ENCODE assay signal across 1 cellular context in the genomic region with DNA sequence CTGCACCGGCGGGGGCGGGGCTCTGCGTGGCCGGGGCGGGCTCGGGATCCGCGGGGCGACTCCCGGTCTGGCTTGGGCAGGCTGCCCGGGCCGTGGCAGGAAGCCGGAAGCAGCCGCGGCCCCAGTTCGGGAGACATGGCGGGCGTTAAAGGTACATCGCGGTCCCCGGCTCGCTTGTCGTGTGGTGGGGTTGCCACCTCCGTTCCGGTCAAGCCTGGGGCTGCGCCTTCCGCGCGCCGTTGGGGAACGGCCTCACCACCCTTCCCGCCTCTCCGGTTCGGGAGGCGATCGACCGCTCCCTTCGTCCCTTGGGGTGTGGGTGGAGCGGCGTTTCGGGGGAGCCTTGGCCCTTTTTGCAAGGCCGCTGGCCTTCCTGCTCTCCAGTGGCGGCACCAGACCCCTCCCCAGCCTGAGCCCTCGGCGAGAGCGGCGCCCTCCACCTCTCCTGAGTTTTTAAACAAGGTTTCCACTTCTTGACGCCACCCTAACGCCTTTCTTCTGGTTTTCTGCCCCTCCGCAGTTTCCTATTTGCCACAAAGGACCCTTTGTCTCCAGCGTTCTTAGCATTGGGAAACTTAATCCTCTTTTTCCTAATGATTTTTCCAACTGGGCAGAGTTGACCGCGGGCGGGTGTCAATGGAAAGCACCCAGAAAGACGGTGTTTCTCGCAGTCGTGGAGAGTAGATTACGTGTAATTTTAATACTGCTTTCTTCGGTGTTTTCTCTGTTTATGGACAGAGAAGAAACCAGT.
TF ChIP-seq lines count a peak whose summit lies in the region.

A gene with protein sequence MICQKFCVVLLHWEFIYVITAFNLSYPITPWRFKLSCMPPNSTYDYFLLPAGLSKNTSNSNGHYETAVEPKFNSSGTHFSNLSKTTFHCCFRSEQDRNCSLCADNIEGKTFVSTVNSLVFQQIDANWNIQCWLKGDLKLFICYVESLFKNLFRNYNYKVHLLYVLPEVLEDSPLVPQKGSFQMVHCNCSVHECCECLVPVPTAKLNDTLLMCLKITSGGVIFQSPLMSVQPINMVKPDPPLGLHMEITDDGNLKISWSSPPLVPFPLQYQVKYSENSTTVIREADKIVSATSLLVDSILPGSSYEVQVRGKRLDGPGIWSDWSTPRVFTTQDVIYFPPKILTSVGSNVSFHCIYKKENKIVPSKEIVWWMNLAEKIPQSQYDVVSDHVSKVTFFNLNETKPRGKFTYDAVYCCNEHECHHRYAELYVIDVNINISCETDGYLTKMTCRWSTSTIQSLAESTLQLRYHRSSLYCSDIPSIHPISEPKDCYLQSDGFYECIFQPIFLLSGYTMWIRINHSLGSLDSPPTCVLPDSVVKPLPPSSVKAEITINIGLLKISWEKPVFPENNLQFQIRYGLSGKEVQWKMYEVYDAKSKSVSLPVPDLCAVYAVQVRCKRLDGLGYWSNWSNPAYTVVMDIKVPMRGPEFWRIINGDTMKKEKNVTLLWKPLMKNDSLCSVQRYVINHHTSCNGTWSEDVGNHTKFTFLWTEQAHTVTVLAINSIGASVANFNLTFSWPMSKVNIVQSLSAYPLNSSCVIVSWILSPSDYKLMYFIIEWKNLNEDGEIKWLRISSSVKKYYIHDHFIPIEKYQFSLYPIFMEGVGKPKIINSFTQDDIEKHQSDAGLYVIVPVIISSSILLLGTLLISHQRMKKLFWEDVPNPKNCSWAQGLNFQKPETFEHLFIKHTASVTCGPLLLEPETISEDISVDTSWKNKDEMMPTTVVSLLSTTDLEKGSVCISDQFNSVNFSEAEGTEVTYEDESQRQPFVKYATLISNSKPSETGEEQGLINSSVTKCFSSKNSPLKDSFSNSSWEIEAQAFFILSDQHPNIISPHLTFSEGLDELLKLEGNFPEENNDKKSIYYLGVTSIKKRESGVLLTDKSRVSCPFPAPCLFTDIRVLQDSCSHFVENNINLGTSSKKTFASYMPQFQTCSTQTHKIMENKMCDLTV (plus strand): TSS at position 79 of the 751 bp plus-strand sequence. CDS start 144,898 bp downstream, outside the sequence.
A gene with protein sequence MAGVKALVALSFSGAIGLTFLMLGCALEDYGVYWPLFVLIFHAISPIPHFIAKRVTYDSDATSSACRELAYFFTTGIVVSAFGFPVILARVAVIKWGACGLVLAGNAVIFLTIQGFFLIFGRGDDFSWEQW (plus strand): TSS at position 79 of the 751 bp plus-strand sequence. CDS start 57 bp downstream, at position 136.

TF ChIP-seq in HepG2, 621 proteins besides CTCF, POLR2A, EP300 and RAD21 (continued from another document and continues in another):
- TF ChIP-seq, protein P1, sequence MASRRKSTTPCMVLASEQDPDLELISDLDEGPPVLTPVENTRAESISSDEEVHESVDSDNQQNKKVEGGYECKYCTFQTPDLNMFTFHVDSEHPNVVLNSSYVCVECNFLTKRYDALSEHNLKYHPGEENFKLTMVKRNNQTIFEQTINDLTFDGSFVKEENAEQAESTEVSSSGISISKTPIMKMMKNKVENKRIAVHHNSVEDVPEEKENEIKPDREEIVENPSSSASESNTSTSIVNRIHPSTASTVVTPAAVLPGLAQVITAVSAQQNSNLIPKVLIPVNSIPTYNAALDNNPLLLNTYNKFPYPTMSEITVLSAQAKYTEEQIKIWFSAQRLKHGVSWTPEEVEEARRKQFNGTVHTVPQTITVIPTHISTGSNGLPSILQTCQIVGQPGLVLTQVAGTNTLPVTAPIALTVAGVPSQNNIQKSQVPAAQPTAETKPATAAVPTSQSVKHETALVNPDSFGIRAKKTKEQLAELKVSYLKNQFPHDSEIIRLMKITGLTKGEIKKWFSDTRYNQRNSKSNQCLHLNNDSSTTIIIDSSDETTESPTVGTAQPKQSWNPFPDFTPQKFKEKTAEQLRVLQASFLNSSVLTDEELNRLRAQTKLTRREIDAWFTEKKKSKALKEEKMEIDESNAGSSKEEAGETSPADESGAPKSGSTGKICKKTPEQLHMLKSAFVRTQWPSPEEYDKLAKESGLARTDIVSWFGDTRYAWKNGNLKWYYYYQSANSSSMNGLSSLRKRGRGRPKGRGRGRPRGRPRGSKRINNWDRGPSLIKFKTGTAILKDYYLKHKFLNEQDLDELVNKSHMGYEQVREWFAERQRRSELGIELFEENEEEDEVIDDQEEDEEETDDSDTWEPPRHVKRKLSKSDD (CRISPR knock-in tag; IDR thresholded peaks at IDR 0.05; ENCODE audit: low read depth), result no peak
- TF ChIP-seq ZNF557 (CRISPR knock-in tag; IDR thresholded peaks at IDR 0.05) (no peak), TAF1 (CRISPR knock-in tag; IDR thresholded peaks at IDR 0.05) (peak; percentile 93), ZBTB1 (CRISPR knock-in tag; IDR thresholded peaks at IDR 0.05; ENCODE audit: borderline replicate concordance) (no peak), PCBP1 (IDR thresholded peaks at IDR 0.05; ENCODE audit: borderline replicate concordance, low read depth, low read length) (no peak), KDM1A (CRISPR knock-in tag; IDR thresholded peaks at IDR 0.05) (no peak), ZNF547 (CRISPR knock-in tag; IDR thresholded peaks at IDR 0.05) (peak; percentile 78), MIXL1 (CRISPR knock-in tag; IDR thresholded peaks at IDR 0.05) (no peak), ZFP36 (IDR thresholded peaks at IDR 0.05; ENCODE audit: borderline replicate concordance, low read depth, low read length, partially characterized antibody) (no peak), CBX5 (CRISPR knock-in tag; IDR thresholded peaks at IDR 0.05; ENCODE audit: borderline replicate concordance) (0 out of 2 replicates have a peak, but pooled peaks have one; percentile 51), SNAI1 (CRISPR knock-in tag; IDR thresholded peaks at IDR 0.05; ENCODE audit: borderline replicate concordance) (no peak), ZNF383 (CRISPR knock-in tag; IDR thresholded peaks at IDR 0.05; ENCODE audit: borderline replicate concordance) (no peak), FOXA3 (CRISPR knock-in tag; IDR thresholded peaks at IDR 0.05) (peak; percentile 20; the same call in 1 of the 2 replicates), ZBTB3 (CRISPR knock-in tag; IDR thresholded peaks at IDR 0.05; ENCODE audit: borderline replicate concordance, low read depth) (no peak), ZNF124 (CRISPR knock-in tag; IDR thresholded peaks at IDR 0.05) (no peak), ZNF775 (CRISPR knock-in tag; IDR thresholded peaks at IDR 0.05; ENCODE audit: borderline replicate concordance) (no peak), SIX1 (CRISPR knock-in tag; IDR thresholded peaks at IDR 0.05; ENCODE audit: borderline replicate concordance) (no peak), TSC22D2 (CRISPR knock-in tag; IDR thresholded peaks at IDR 0.05; ENCODE audit: borderline replicate concordance) (no peak), RARG (CRISPR knock-in tag; IDR thresholded peaks at IDR 0.05; ENCODE audit: low read depth) (no peak), HDAC6 (IDR thresholded peaks at IDR 0.05; ENCODE audit: low read depth, low read length) (no peak), TMF1 (CRISPR knock-in tag; IDR thresholded peaks at IDR 0.05; ENCODE audit: low read depth) (no peak), NCOA5 (CRISPR knock-in tag; IDR thresholded peaks at IDR 0.05) (no peak), RFX1 (IDR thresholded peaks at IDR 0.05) (no peak), TOPORS (CRISPR knock-in tag; IDR thresholded peaks at IDR 0.05) (peak; percentile 56; the same call in 1 of the 2 replicates)
- TF ChIP-seq, protein P2, sequence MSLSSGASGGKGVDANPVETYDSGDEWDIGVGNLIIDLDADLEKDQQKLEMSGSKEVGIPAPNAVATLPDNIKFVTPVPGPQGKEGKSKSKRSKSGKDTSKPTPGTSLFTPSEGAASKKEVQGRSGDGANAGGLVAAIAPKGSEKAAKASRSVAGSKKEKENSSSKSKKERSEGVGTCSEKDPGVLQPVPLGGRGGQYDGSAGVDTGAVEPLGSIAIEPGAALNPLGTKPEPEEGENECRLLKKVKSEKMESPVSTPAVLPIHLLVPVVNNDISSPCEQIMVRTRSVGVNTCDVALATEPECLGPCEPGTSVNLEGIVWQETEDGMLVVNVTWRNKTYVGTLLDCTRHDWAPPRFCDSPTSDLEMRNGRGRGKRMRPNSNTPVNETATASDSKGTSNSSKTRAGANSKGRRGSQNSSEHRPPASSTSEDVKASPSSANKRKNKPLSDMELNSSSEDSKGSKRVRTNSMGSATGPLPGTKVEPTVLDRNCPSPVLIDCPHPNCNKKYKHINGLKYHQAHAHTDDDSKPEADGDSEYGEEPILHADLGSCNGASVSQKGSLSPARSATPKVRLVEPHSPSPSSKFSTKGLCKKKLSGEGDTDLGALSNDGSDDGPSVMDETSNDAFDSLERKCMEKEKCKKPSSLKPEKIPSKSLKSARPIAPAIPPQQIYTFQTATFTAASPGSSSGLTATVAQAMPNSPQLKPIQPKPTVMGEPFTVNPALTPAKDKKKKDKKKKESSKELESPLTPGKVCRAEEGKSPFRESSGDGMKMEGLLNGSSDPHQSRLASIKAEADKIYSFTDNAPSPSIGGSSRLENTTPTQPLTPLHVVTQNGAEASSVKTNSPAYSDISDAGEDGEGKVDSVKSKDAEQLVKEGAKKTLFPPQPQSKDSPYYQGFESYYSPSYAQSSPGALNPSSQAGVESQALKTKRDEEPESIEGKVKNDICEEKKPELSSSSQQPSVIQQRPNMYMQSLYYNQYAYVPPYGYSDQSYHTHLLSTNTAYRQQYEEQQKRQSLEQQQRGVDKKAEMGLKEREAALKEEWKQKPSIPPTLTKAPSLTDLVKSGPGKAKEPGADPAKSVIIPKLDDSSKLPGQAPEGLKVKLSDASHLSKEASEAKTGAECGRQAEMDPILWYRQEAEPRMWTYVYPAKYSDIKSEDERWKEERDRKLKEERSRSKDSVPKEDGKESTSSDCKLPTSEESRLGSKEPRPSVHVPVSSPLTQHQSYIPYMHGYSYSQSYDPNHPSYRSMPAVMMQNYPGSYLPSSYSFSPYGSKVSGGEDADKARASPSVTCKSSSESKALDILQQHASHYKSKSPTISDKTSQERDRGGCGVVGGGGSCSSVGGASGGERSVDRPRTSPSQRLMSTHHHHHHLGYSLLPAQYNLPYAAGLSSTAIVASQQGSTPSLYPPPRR (CRISPR knock-in tag; IDR thresholded peaks at IDR 0.05; ENCODE audit: borderline replicate concordance), result peak; percentile 47; the same call in 1 of the 2 replicates
- TF ChIP-seq, protein P3, sequence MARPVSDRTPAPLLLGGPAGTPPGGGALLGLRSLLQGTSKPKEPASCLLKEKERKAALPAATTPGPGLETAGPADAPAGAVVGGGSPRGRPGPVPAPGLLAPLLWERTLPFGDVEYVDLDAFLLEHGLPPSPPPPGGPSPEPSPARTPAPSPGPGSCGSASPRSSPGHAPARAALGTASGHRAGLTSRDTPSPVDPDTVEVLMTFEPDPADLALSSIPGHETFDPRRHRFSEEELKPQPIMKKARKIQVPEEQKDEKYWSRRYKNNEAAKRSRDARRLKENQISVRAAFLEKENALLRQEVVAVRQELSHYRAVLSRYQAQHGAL (CRISPR knock-in tag; IDR thresholded peaks at IDR 0.05; ENCODE audit: not compliant biosample characterization), result peak; percentile 71
- TF ChIP-seq, protein P4, sequence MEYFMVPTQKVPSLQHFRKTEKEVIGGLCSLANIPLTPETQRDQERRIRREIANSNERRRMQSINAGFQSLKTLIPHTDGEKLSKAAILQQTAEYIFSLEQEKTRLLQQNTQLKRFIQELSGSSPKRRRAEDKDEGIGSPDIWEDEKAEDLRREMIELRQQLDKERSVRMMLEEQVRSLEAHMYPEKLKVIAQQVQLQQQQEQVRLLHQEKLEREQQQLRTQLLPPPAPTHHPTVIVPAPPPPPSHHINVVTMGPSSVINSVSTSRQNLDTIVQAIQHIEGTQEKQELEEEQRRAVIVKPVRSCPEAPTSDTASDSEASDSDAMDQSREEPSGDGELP (IDR thresholded peaks at IDR 0.05; ENCODE audit: borderline replicate concordance, low read depth), result no peak
- TF ChIP-seq, protein P5, sequence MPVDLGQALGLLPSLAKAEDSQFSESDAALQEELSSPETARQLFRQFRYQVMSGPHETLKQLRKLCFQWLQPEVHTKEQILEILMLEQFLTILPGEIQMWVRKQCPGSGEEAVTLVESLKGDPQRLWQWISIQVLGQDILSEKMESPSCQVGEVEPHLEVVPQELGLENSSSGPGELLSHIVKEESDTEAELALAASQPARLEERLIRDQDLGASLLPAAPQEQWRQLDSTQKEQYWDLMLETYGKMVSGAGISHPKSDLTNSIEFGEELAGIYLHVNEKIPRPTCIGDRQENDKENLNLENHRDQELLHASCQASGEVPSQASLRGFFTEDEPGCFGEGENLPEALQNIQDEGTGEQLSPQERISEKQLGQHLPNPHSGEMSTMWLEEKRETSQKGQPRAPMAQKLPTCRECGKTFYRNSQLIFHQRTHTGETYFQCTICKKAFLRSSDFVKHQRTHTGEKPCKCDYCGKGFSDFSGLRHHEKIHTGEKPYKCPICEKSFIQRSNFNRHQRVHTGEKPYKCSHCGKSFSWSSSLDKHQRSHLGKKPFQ (CRISPR knock-in tag; IDR thresholded peaks at IDR 0.05; ENCODE audit: insufficient replicate concordance), result no peak
- TF ChIP-seq, protein P6, sequence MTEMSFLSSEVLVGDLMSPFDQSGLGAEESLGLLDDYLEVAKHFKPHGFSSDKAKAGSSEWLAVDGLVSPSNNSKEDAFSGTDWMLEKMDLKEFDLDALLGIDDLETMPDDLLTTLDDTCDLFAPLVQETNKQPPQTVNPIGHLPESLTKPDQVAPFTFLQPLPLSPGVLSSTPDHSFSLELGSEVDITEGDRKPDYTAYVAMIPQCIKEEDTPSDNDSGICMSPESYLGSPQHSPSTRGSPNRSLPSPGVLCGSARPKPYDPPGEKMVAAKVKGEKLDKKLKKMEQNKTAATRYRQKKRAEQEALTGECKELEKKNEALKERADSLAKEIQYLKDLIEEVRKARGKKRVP (CRISPR knock-in tag; IDR thresholded peaks at IDR 0.05), result no peak
- TF ChIP-seq, protein P7, sequence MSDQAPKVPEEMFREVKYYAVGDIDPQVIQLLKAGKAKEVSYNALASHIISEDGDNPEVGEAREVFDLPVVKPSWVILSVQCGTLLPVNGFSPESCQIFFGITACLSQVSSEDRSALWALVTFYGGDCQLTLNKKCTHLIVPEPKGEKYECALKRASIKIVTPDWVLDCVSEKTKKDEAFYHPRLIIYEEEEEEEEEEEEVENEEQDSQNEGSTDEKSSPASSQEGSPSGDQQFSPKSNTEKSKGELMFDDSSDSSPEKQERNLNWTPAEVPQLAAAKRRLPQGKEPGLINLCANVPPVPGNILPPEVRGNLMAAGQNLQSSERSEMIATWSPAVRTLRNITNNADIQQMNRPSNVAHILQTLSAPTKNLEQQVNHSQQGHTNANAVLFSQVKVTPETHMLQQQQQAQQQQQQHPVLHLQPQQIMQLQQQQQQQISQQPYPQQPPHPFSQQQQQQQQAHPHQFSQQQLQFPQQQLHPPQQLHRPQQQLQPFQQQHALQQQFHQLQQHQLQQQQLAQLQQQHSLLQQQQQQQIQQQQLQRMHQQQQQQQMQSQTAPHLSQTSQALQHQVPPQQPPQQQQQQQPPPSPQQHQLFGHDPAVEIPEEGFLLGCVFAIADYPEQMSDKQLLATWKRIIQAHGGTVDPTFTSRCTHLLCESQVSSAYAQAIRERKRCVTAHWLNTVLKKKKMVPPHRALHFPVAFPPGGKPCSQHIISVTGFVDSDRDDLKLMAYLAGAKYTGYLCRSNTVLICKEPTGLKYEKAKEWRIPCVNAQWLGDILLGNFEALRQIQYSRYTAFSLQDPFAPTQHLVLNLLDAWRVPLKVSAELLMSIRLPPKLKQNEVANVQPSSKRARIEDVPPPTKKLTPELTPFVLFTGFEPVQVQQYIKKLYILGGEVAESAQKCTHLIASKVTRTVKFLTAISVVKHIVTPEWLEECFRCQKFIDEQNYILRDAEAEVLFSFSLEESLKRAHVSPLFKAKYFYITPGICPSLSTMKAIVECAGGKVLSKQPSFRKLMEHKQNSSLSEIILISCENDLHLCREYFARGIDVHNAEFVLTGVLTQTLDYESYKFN (CRISPR knock-in tag; conservative IDR thresholded peaks at IDR 0.05), result 0 out of 2 replicates have a peak, but pooled peaks have one; percentile 25
